In genomic region chrX:111180750-111181240, GRCh38 we compare ENCODE assay signal across 18 cellular contexts.
"Had no signal": no experiment of that assay in that cellular context is flagged by ENCODE, and none has a peak within 500 bp of the region (broad histone marks: within the 10 kb centered on the region; RNA-seq: fewer than 3 reads in every experiment).

No MANE protein-coding gene starts in this region.

- H3K4me1 Mint-ChIP-seq: activated CD4-positive, alpha-beta T cell treated with anti-CD3 and anti-CD28 coated beads, Interleukin-2, amount 10 ng/mL, durations not matched to agents 7 days and 5 days; stimulated activated naive CD8-positive, alpha-beta T cell treated with anti-CD3 and anti-CD28 coated beads, Interleukin-15, amount 100 ng/mL, for 72 hours had no signal

- H3K27ac Mint-ChIP-seq: activated CD4-positive, alpha-beta T cell treated with anti-CD3 and anti-CD28 coated beads, Interleukin-2, amount 10 ng/mL, durations not matched to agents 7 days and 5 days; activated naive CD8-positive, alpha-beta T cell; activated T-cell treated with anti-CD3 and anti-CD28 coated beads, Interleukin-2, amount 50 U/mL, for 72 hours; effector memory CD8-positive, alpha-beta T cell; stimulated activated naive CD8-positive, alpha-beta T cell treated with anti-CD3 and anti-CD28 coated beads, Interleukin-15, amount 100 ng/mL, for 72 hours; T-helper 2 cell treated with Interferon-gamma antibody and Interleukin-4, amounts not matched to agents 5 μg/mL and 100 μg/mL, for 36 hours had no signal

- H3K4me3 ChIP-seq: gastrocnemius medialis, heart left ventricle, lung, ovary, sigmoid colon, spleen, thoracic aorta, upper lobe of right lung had no signal

- H3K4me3 Mint-ChIP-seq: activated CD4-positive, alpha-beta T cell treated with anti-CD3 and anti-CD28 coated beads, Interleukin-2, amount 10 ng/mL, durations not matched to agents 7 days and 5 days; activated naive CD8-positive, alpha-beta T cell; activated T-cell treated with anti-CD3 and anti-CD28 coated beads, Interleukin-2, amount 50 U/mL, for 72 hours; effector memory CD8-positive, alpha-beta T cell; stimulated activated naive CD8-positive, alpha-beta T cell treated with anti-CD3 and anti-CD28 coated beads, Interleukin-15, amount 100 ng/mL, for 72 hours; T-helper 2 cell treated with Interferon-gamma antibody and Interleukin-4, amounts not matched to agents 5 μg/mL and 100 μg/mL, for 36 hours had no signal

- H3K27ac ChIP-seq: epithelial cell of prostate, gastrocnemius medialis, heart left ventricle, ovary, sigmoid colon, spleen, thoracic aorta, upper lobe of right lung had no signal

- H3K9me3 Mint-ChIP-seq: activated CD4-positive, alpha-beta T cell treated with anti-CD3 and anti-CD28 coated beads, Interleukin-2, amount 10 ng/mL, durations not matched to agents 7 days and 5 days; activated T-cell treated with anti-CD3 and anti-CD28 coated beads, Interleukin-2, amount 50 U/mL, for 72 hours; effector memory CD8-positive, alpha-beta T cell; stimulated activated naive CD8-positive, alpha-beta T cell treated with anti-CD3 and anti-CD28 coated beads, Interleukin-15, amount 100 ng/mL, for 72 hours; T-helper 2 cell treated with Interferon-gamma antibody and Interleukin-4, amounts not matched to agents 5 μg/mL and 100 μg/mL, for 36 hours had no signal

- H3K27me3 Mint-ChIP-seq: effector memory CD8-positive, alpha-beta T cell; stimulated activated naive CD8-positive, alpha-beta T cell treated with anti-CD3 and anti-CD28 coated beads, Interleukin-15, amount 100 ng/mL, for 72 hours had no signal

- H3K36me3 Mint-ChIP-seq: activated naive CD8-positive, alpha-beta T cell had no signal

- H3K36me3 ChIP-seq: gastrocnemius medialis, heart left ventricle, ovary, sigmoid colon, spleen, thoracic aorta, upper lobe of right lung had no signal

- H3K4me1 ChIP-seq: gastrocnemius medialis, heart left ventricle, sigmoid colon, spleen, upper lobe of right lung had no signal

- ATAC-seq: activated T-cell treated with anti-CD3 and anti-CD28 coated beads, Interleukin-2, amount 50 U/mL, for 72 hours; effector memory CD8-positive, alpha-beta T cell; gastrocnemius medialis; heart left ventricle; stimulated activated naive CD8-positive, alpha-beta T cell treated with anti-CD3 and anti-CD28 coated beads, Interleukin-15, amount 100 ng/mL, for 72 hours; upper lobe of right lung had no signal

- DNase-seq: activated CD4-positive, alpha-beta T cell treated with anti-CD3 and anti-CD28 coated beads, Interleukin-2, amount 10 ng/mL, durations not matched to agents 7 days and 5 days; activated CD4-positive, CD25-positive, alpha-beta regulatory T cell; activated CD8-positive, alpha-beta memory T cell treated with anti-CD3 and anti-CD28 coated beads, Interleukin-2, amount 50 U/mL, for 48 hours; activated gamma-delta T cell; activated T-cell treated with anti-CD3 and anti-CD28 coated beads, Interleukin-2, amount 50 U/mL, for 72 hours; effector memory CD8-positive, alpha-beta T cell; gastrocnemius medialis; heart left ventricle; ovary; sigmoid colon; spleen; stimulated activated naive CD8-positive, alpha-beta T cell treated with anti-CD3 and anti-CD28 coated beads, Interleukin-15, amount 100 ng/mL, for 72 hours; upper lobe of right lung had no signal

- H3K27me3 ChIP-seq: gastrocnemius medialis, ovary, spleen, upper lobe of right lung had no signal

- H3K9me3 ChIP-seq: gastrocnemius medialis, heart left ventricle, ovary, sigmoid colon, spleen, thoracic aorta, upper lobe of right lung had no signal
